In the genomic region with DNA sequence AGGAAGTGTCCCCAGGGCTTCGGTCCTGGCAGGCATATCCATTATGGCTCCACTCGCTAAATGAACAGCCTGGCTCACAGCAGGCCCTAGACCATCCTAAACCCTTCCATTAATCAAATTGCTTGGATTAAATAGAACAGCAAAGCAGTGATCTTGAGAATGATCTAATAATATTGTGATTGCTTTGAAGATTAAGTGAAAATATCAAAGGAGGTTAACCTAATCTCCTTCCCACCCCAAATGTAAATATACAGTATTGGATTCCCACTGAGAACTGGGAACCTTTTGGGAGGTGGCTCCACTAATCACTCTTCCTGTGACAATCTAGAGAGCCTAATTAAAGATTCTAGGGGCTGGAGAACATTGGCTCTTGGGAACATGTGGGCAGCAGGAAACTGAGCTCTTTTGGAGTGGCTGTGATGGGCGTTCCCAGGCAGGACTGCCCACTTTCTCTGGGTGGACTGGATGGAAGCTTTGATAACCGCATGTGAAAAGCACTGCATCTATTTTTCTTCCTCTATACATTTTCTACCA, we compare ENCODE assay signal across 16 cellular contexts.
A peak's percentile ranks its signal among the peaks of the same experiment; 100 is the strongest.
DNase-seq lines count a peak whose midpoint lies in the region; ATAC-seq and TF ChIP-seq lines count a peak whose summit lies in the region.
"Had no signal": no experiment of that assay in that cellular context is flagged by ENCODE, and none has a peak within 500 bp of the region (broad histone marks: within the 10 kb centered on the region; RNA-seq: fewer than 3 reads in every experiment).

No MANE protein-coding gene starts in this region.

- TF ChIP-seq POLR2A in esophagus muscularis mucosa (IDR thresholded peaks at IDR 0.05; ENCODE audit: low read depth): no peak

- H3K4me3 ChIP-seq in HEK293 (ENCODE audit: low read depth, low read length): no peak overlapping the region
- H3K4me3 ChIP-seq in esophagus muscularis mucosa: no peak overlapping the region
- H3K4me3 ChIP-seq: pancreas, uterus had no signal

- H3K9me3 ChIP-seq in HEK293 (ENCODE audit: control insufficient read depth, insufficient read depth, low read depth, low read length) (no peaks in the 10 kb centered on the region), esophagus muscularis mucosa (no peaks in the 10 kb centered on the region)
- H3K9me3 ChIP-seq: pancreas, uterus had no signal

- ATAC-seq in GM18502 (IDR thresholded peaks at IDR 0.05; ENCODE audit: poor library complexity, unreplicated experiment) (no peak), GM21515 (IDR thresholded peaks at IDR 0.05; ENCODE audit: unreplicated experiment) (no peak)
- ATAC-seq: CD8-positive, alpha-beta T cell; pancreas had no signal

- TF ChIP-seq EP300 in esophagus muscularis mucosa (IDR thresholded peaks at IDR 0.05): no peak

- 86% methylated on average over 4 of the region's 4 CpGs for WGBS in esophagus muscularis mucosa

- DNase-seq in D341Med (ENCODE audit: low spot score): peak; percentile 66
- peak; percentile 80 for DNase-seq in NCI-H345 (lab: John Stamatoyannopoulos, UW)
- peak; percentile 68 for DNase-seq in esophagus muscularis mucosa (ENCODE audit: extremely low spot score)
- no peak for DNase-seq in EL
- no peak for DNase-seq in mucosa of gallbladder (ENCODE audit: low spot score)
- DNase-seq: activated gamma-delta T cell; amniotic stem cell; effector CD8-positive, alpha-beta T cell; naive B cell; pancreas; stimulated activated CD4-positive, alpha-beta T cell treated with anti-CD3 and anti-CD28 coated beads, Interleukin-4, amount 100 ng/mL, for 4 hours had no signal

- peaks cover 0 to 27% (median 0%) of the 10 kb centered on the region in 4 donors for H3K27me3 ChIP-seq in esophagus muscularis mucosa
- H3K27me3 ChIP-seq: uterus had no signal

- intact Hi-C loops in esophagus muscularis mucosa (cut with DNase I): no loop called here

- H3K4me1 ChIP-seq in HEK293 (ENCODE audit: control insufficient read depth, insufficient read depth, low read length) (peaks cover 13% of the 10 kb centered on the region; the same call in 1 of the 2 replicates), esophagus muscularis mucosa (peaks cover 0 to 4% (median 2%) of the 10 kb centered on the region in 4 donors)
- H3K4me1 ChIP-seq: pancreas, uterus had no signal

- POLR2A ChIA-PET in HEK293 (lab: Yijun Ruan, JAX): interaction anchor here (1.0 kb wide), 1 partner anchor 299 kb away, joined by 3 read pairs; no protein-coding TSS in a partner anchor

- H3K36me3 ChIP-seq in HEK293 (ENCODE audit: control insufficient read depth in 2 of 2, insufficient read depth in 1 of 2, low read length in 2 of 2): no peaks in the 10 kb centered on the region
- no peaks in the 10 kb centered on the region for H3K36me3 ChIP-seq in esophagus muscularis mucosa
- H3K36me3 ChIP-seq: pancreas, uterus had no signal

- CTCF ChIA-PET in HEK293 (lab: Yijun Ruan, JAX): interaction anchor here (0.6 to 1.6 kb wide), 3 partner anchors 11 to 208 kb away, joined by 3 to 8 read pairs (median 4); no protein-coding TSS in a partner anchor

- H3K27ac ChIP-seq in HEK293 (ENCODE audit: extremely low read depth, low read depth, low read length): peak overlapping the region; percentile 78
- H3K27ac ChIP-seq in esophagus muscularis mucosa (replicated peaks in 1 of 4): no peak overlapping the region
- H3K27ac ChIP-seq: pancreas, uterus had no signal

- TF ChIP-seq CTCF in HEK293 (tag by site-specific recombination; IDR thresholded peaks at IDR 0.05) (no peak), esophagus muscularis mucosa (IDR thresholded peaks at IDR 0.05) (no peak)

TF ChIP-seq in HEK293, 187 proteins besides CTCF, POLR2A, EP300 and RAD21 (continues in another document):
- TF ChIP-seq, protein P1, sequence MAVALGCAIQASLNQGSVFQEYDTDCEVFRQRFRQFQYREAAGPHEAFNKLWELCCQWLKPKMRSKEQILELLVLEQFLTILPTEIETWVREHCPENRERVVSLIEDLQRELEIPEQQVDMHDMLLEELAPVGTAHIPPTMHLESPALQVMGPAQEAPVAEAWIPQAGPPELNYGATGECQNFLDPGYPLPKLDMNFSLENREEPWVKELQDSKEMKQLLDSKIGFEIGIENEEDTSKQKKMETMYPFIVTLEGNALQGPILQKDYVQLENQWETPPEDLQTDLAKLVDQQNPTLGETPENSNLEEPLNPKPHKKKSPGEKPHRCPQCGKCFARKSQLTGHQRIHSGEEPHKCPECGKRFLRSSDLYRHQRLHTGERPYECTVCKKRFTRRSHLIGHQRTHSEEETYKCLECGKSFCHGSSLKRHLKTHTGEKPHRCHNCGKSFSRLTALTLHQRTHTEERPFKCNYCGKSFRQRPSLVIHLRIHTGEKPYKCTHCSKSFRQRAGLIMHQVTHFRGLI (tag by site-specific recombination; IDR thresholded peaks at IDR 0.05): 0 out of 2 replicates have a peak, but pooled peaks have one; percentile 41
- TF ChIP-seq GLI2 (tag by site-specific recombination; IDR thresholded peaks at IDR 0.05; ENCODE audit: borderline replicate concordance, low read depth) (peak; percentile 100), ZNF560 (tag by site-specific recombination; IDR thresholded peaks at IDR 0.05; ENCODE audit: borderline replicate concordance) (no peak), ZFHX2 (tag by site-specific recombination; conservative IDR thresholded peaks at IDR 0.05) (peak; percentile 86), HOXA7 (CRISPR knock-in tag; IDR thresholded peaks at IDR 0.05; ENCODE audit: borderline replicate concordance) (no peak), ZNF549 (tag by site-specific recombination; IDR thresholded peaks at IDR 0.05) (no peak), ZNF37A (tag by site-specific recombination; IDR thresholded peaks at IDR 0.05) (no peak), ZNF544 (tag by site-specific recombination; IDR thresholded peaks at IDR 0.05) (no peak), ZNF548 (tag by site-specific recombination; IDR thresholded peaks at IDR 0.05) (no peak), ZNF426 (tag by site-specific recombination; IDR thresholded peaks at IDR 0.05) (no peak), ZNF610 (tag by site-specific recombination; IDR thresholded peaks at IDR 0.05; ENCODE audit: borderline replicate concordance) (peak; percentile 84), ZNF501 (tag by site-specific recombination; IDR thresholded peaks at IDR 0.05) (no peak; the same call in 1 of the 2 replicates), ZNF555 (tag by site-specific recombination; conservative IDR thresholded peaks at IDR 0.05) (no peak), ZNF266 (tag by site-specific recombination; IDR thresholded peaks at IDR 0.05; ENCODE audit: low read depth) (no peak), ZNF701 (tag by site-specific recombination; IDR thresholded peaks at IDR 0.05) (no peak), SALL2 (tag by site-specific recombination; IDR thresholded peaks at IDR 0.05; ENCODE audit: borderline replicate concordance) (no peak), BCL11B (tag by site-specific recombination; IDR thresholded peaks at IDR 0.05; ENCODE audit: low read depth) (no peak), ZNF629 (tag by site-specific recombination; IDR thresholded peaks at IDR 0.05) (peak; percentile 91), WT1 (tag by site-specific recombination; IDR thresholded peaks at IDR 0.05) (peak; percentile 100), ZNF169 (tag by site-specific recombination; IDR thresholded peaks at IDR 0.05) (no peak), ZSCAN16 (tag by site-specific recombination; IDR thresholded peaks at IDR 0.05) (no peak), ZNF114 (tag by site-specific recombination; IDR thresholded peaks at IDR 0.05) (no peak)
- TF ChIP-seq, protein P2, sequence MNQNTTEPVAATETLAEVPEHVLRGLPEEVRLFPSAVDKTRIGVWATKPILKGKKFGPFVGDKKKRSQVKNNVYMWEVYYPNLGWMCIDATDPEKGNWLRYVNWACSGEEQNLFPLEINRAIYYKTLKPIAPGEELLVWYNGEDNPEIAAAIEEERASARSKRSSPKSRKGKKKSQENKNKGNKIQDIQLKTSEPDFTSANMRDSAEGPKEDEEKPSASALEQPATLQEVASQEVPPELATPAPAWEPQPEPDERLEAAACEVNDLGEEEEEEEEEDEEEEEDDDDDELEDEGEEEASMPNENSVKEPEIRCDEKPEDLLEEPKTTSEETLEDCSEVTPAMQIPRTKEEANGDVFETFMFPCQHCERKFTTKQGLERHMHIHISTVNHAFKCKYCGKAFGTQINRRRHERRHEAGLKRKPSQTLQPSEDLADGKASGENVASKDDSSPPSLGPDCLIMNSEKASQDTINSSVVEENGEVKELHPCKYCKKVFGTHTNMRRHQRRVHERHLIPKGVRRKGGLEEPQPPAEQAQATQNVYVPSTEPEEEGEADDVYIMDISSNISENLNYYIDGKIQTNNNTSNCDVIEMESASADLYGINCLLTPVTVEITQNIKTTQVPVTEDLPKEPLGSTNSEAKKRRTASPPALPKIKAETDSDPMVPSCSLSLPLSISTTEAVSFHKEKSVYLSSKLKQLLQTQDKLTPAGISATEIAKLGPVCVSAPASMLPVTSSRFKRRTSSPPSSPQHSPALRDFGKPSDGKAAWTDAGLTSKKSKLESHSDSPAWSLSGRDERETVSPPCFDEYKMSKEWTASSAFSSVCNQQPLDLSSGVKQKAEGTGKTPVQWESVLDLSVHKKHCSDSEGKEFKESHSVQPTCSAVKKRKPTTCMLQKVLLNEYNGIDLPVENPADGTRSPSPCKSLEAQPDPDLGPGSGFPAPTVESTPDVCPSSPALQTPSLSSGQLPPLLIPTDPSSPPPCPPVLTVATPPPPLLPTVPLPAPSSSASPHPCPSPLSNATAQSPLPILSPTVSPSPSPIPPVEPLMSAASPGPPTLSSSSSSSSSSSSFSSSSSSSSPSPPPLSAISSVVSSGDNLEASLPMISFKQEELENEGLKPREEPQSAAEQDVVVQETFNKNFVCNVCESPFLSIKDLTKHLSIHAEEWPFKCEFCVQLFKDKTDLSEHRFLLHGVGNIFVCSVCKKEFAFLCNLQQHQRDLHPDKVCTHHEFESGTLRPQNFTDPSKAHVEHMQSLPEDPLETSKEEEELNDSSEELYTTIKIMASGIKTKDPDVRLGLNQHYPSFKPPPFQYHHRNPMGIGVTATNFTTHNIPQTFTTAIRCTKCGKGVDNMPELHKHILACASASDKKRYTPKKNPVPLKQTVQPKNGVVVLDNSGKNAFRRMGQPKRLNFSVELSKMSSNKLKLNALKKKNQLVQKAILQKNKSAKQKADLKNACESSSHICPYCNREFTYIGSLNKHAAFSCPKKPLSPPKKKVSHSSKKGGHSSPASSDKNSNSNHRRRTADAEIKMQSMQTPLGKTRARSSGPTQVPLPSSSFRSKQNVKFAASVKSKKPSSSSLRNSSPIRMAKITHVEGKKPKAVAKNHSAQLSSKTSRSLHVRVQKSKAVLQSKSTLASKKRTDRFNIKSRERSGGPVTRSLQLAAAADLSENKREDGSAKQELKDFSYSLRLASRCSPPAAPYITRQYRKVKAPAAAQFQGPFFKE (tag by site-specific recombination; IDR thresholded peaks at IDR 0.05; ENCODE audit: borderline replicate concordance): no peak

Comparison
In these comparisons a context has a peak if more than half of its experiments do, and no peak if none do; other contexts are left out.
1. DNase-seq: peak in D341Med (single experiment), NCI-H345 (single experiment) and esophagus muscularis mucosa (single experiment); none in EL (single experiment) and mucosa of gallbladder (single experiment).